In genomic region chr4:177309525-177310371, GRCh38 we compare ENCODE assay signal across 1 cellular context.
TF ChIP-seq lines count a peak whose summit lies in the region.

Gene NEIL3, plus strand, starts transcription at chr4:177309874. Its CDS starts 80 bp downstream, at chr4:177309954.

TF ChIP-seq in K562, 482 proteins besides CTCF, POLR2A, EP300 and RAD21 (continued from another document):
- no peak for TF ChIP-seq ZNF518B (CRISPR knock-in tag; IDR thresholded peaks at IDR 0.05)
- TF ChIP-seq ELF1 (tag; IDR thresholded peaks at IDR 0.05), result no peak
- TF ChIP-seq ZNF589 (CRISPR knock-in tag; IDR thresholded peaks at IDR 0.05; ENCODE audit: low read depth), result no peak
- TF ChIP-seq TSC22D4 (tag; IDR thresholded peaks at IDR 0.05), result no peak
- no peak for TF ChIP-seq CLOCK (CRISPR knock-in tag; IDR thresholded peaks at IDR 0.05; ENCODE audit: borderline replicate concordance)
- no peak; the same call in 1 of the 2 replicates for TF ChIP-seq HCFC1 (IDR thresholded peaks at IDR 0.05; ENCODE audit: low read depth, low read length)
- TF ChIP-seq ZBTB12 (CRISPR knock-in tag; IDR thresholded peaks at IDR 0.05), result no peak
- 0 out of 2 replicates have a peak, but pooled peaks have one; percentile 59 for TF ChIP-seq GTF2F1 (IDR thresholded peaks at IDR 0.05; ENCODE audit: low read depth, low read length)
- 0 out of 2 replicates have a peak, but pooled peaks have one; percentile 17 for TF ChIP-seq ZBED1 (IDR thresholded peaks at IDR 0.05)
- TF ChIP-seq SRSF3 (IDR thresholded peaks at IDR 0.05; ENCODE audit: insufficient read depth, low read length), result no peak
- no peak for TF ChIP-seq HMG20B (CRISPR knock-in tag; IDR thresholded peaks at IDR 0.05)
- no peak for TF ChIP-seq ZEB2 (IDR thresholded peaks at IDR 0.05)
- peak; percentile 85 for TF ChIP-seq MTA1 (IDR thresholded peaks at IDR 0.05; ENCODE audit: borderline replicate concordance)
- no peak for TF ChIP-seq CBX5 (IDR thresholded peaks at IDR 0.05; ENCODE audit: borderline replicate concordance, low read depth)
- no peak for TF ChIP-seq HEY1 (CRISPR knock-in tag; IDR thresholded peaks at IDR 0.05; ENCODE audit: borderline replicate concordance)
- TF ChIP-seq TEAD4 (IDR thresholded peaks at IDR 0.05; ENCODE audit: low read length), result peak; percentile 13; the same call in 1 of the 2 replicates
- TF ChIP-seq TEAD4 (CRISPR knock-in tag; IDR thresholded peaks at IDR 0.05; ENCODE audit: borderline replicate concordance), result no peak
- TF ChIP-seq IRF1 (CRISPR knock-in tag; IDR thresholded peaks at IDR 0.05; ENCODE audit: borderline replicate concordance), result no peak
- TF ChIP-seq MYNN (IDR thresholded peaks at IDR 0.05), result no peak
- TF ChIP-seq MYNN (CRISPR knock-in tag; IDR thresholded peaks at IDR 0.05), result no peak
- TF ChIP-seq FOXM1 (IDR thresholded peaks at IDR 0.05; ENCODE audit: low read depth), result peak; percentile 87
- peak; percentile 81; the same call in 1 of the 2 replicates for TF ChIP-seq FOXM1 (CRISPR knock-in tag; IDR thresholded peaks at IDR 0.05; ENCODE audit: low read depth)
- no peak for TF ChIP-seq BRD4 (IDR thresholded peaks at IDR 0.05)
- no peak for TF ChIP-seq ZNF282 (CRISPR knock-in tag; IDR thresholded peaks at IDR 0.05)
- TF ChIP-seq EZH2 (IDR thresholded peaks at IDR 0.05; ENCODE audit: borderline replicate concordance, low read depth, low read length), result no peak
- TF ChIP-seq GABPB1 (CRISPR knock-in tag; IDR thresholded peaks at IDR 0.05), result no peak
- no peak for TF ChIP-seq THRAP3 (IDR thresholded peaks at IDR 0.05; ENCODE audit: borderline replicate concordance)
- TF ChIP-seq RFX1 (IDR thresholded peaks at IDR 0.05), result no peak
- 0 out of 2 replicates have a peak, but pooled peaks have one; percentile 27 for TF ChIP-seq FOXK1 (CRISPR knock-in tag; IDR thresholded peaks at IDR 0.05; ENCODE audit: borderline replicate concordance)
- no peak for TF ChIP-seq CREBBP (IDR thresholded peaks at IDR 0.05; ENCODE audit: low read depth, low read length)
